In genomic region chr12:86744547-86745212, GRCh38 we compare ENCODE assay signal across 29 cellular contexts.
"Had no signal": no experiment of that assay in that cellular context is flagged by ENCODE, and none has a peak within 500 bp of the region (broad histone marks: within the 10 kb centered on the region; RNA-seq: fewer than 3 reads in every experiment).

No MANE protein-coding gene starts in this region.

- H3K4me3 ChIP-seq: ascending aorta, breast epithelium, coronary artery, dorsolateral prefrontal cortex, esophagus muscularis mucosa, gastroesophageal sphincter, heart right ventricle had no signal

- H3K9me3 ChIP-seq: ascending aorta, breast epithelium, esophagus muscularis mucosa, gastroesophageal sphincter, heart right ventricle had no signal

- ATAC-seq: activated CD4-positive, alpha-beta T cell treated with anti-CD3 and anti-CD28 coated beads for 36 hours; activated naive CD4-positive, alpha-beta T cell treated with anti-CD3 and anti-CD28 coated beads, Interleukin-2, amount 50 U/mL, for 72 hours; activated T-cell treated with anti-CD3 and anti-CD28 coated beads, Interleukin-2, amount 50 U/mL, for 72 hours; gastroesophageal sphincter; heart right ventricle; T-helper 17 cell had no signal

- H3K36me3 ChIP-seq: ascending aorta, breast epithelium, esophagus muscularis mucosa, gastroesophageal sphincter, heart right ventricle, WERI-Rb-1 had no signal

- H3K27me3 ChIP-seq: ascending aorta, breast epithelium, dorsolateral prefrontal cortex, esophagus muscularis mucosa, gastroesophageal sphincter, heart right ventricle had no signal

- H3K4me1 ChIP-seq: ascending aorta, breast epithelium, esophagus muscularis mucosa, gastroesophageal sphincter, heart right ventricle had no signal

- H3K27ac ChIP-seq: ascending aorta, breast epithelium, coronary artery, dorsolateral prefrontal cortex, esophagus muscularis mucosa, gastroesophageal sphincter, heart right ventricle, WERI-Rb-1 had no signal

- DNase-seq: activated B cell treated with CpG ODN at 0.5 μM for 24 hours; activated CD4-positive, alpha-beta memory T cell treated with anti-CD3 and anti-CD28 coated beads, Interleukin-2, amount 10 ng/mL, durations not matched to agents 7 days and 5 days; activated CD4-positive, alpha-beta T cell treated with anti-CD3 and anti-CD28 coated beads for 36 hours; activated CD4-positive, alpha-beta T cell treated with anti-CD3 and anti-CD28 coated beads, Interleukin-2, amount 10 ng/mL, durations not matched to agents 24 days and 14 days; activated CD4-positive, CD25-positive, alpha-beta regulatory T cell treated with anti-CD3 and anti-CD28 coated beads, Interleukin-2, amount 50 U/mL, for 72 hours; activated CD8-positive, alpha-beta memory T cell treated with anti-CD3 and anti-CD28 coated beads, Interleukin-2, amount 50 U/mL, for 48 hours; activated gamma-delta T cell; activated naive CD4-positive, alpha-beta T cell; activated naive CD4-positive, alpha-beta T cell treated with anti-CD3 and anti-CD28 coated beads, Interleukin-2, amount 10 ng/mL, durations not matched to agents 7 days and 5 days; activated naive CD8-positive, alpha-beta T cell treated with anti-CD3 and anti-CD28 coated beads, Interleukin-2, amount 10 ng/mL, durations not matched to agents 7 days and 5 days; activated T-cell treated with anti-CD3 and anti-CD28 coated beads for 4 hours; activated T-cell treated with anti-CD3 and anti-CD28 coated beads, Interleukin-2, amount 50 U/mL, for 24 hours; activated T-cell treated with anti-CD3 and anti-CD28 coated beads, Interleukin-2, amount 50 U/mL, for 72 hours; dorsolateral prefrontal cortex; effector memory CD4-positive, alpha-beta T cell; endodermal cell; erythroblast; foreskin melanocyte; heart right ventricle; T-helper 1 cell; T-helper 17 cell; T1000; WERI-Rb-1 had no signal
